ENCODE assay signal across 8 cellular contexts in the genomic region with DNA sequence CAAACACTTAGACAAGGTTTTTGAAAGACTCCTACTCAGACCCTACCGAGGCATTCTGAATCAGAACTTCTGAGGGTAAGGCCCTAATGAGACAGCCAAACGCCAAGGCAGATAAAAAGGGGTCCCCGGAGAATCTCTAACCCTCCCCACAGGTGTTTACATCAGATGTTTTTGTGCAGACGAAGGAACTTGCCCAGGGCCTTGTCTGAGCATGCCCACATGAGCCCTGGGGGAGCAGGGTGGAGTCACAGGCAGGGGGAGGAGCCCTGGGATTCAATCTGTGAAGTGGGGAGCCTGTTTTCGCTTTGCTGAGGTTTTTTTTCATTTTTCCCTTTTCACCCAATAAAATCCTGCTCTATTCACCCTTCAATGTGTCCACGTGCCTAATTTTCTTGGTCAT.
DNase-seq lines count a peak whose midpoint lies in the region; ATAC-seq lines count a peak whose summit lies in the region.

No MANE protein-coding gene starts in this region.

- H3K4me1 Mint-ChIP-seq in activated CD8-positive, alpha-beta memory T cell treated with anti-CD3 and anti-CD28 coated beads, Interleukin-2, amount 10 ng/mL, durations not matched to agents 7 days and 5 days = peaks cover 67% of the 10 kb centered on the region
- H3K4me1 Mint-ChIP-seq in immature natural killer cell = peaks cover 64 to 65% of the 10 kb centered on the region in 2 donors

- peaks cover 1% of the 10 kb centered on the region for H3K36me3 Mint-ChIP-seq in activated CD8-positive, alpha-beta memory T cell treated with anti-CD3 and anti-CD28 coated beads, Interleukin-2, amount 10 ng/mL, durations not matched to agents 7 days and 5 days
- H3K36me3 Mint-ChIP-seq in immature natural killer cell = no peaks in the 10 kb centered on the region

- DNase-seq in activated gamma-delta T cell treated with Interleukin-2 at 50 U/mL for 16 hours (peak; percentile 81), activated gamma-delta T cell (lab: John Stamatoyannopoulos, UW) (no peak), immature natural killer cell (peak; percentile 26 to 38 (median 30)), NCI-H146 (lab: John Stamatoyannopoulos, UW) (no peak), posterior vena cava (ENCODE audit: low spot score) (no peak), NCI-H1105 (lab: John Stamatoyannopoulos, UW) (no peak)
- DNase-seq in activated CD8-positive, alpha-beta memory T cell treated with anti-CD3 and anti-CD28 coated beads, Interleukin-2, amount 10 ng/mL, durations not matched to agents 7 days and 5 days = peak; percentile 85
- DNase-seq in stimulated activated CD8-positive, alpha-beta memory T cell treated with anti-CD3 and anti-CD28 coated beads, Interleukin-4, amount 100 ng/mL, for 48 hours = peak; percentile 80

- H3K9me3 Mint-ChIP-seq in activated CD8-positive, alpha-beta memory T cell treated with anti-CD3 and anti-CD28 coated beads, Interleukin-2, amount 10 ng/mL, durations not matched to agents 7 days and 5 days (ENCODE audit: low read depth) = no peaks in the 10 kb centered on the region
- no peaks in the 10 kb centered on the region for H3K9me3 Mint-ChIP-seq in immature natural killer cell

- peak overlapping the region; percentile 50 for H3K4me3 Mint-ChIP-seq in activated CD8-positive, alpha-beta memory T cell treated with anti-CD3 and anti-CD28 coated beads, Interleukin-2, amount 10 ng/mL, durations not matched to agents 7 days and 5 days
- H3K4me3 Mint-ChIP-seq in immature natural killer cell = peak overlapping the region; percentile 37 to 75 (median 51)

- CTCF ChIA-PET in activated CD8-positive, alpha-beta memory T cell treated with anti-CD3 and anti-CD28 coated beads, Interleukin-2, amount 10 ng/mL, durations not matched to agents 7 days and 5 days (lab: Charles Lee) = interaction anchor here (1.3 to 2.0 kb wide), 5 partner anchors 11 to 119 kb away, joined by 4 to 6 read pairs (median 4); a partner anchor contains a TSS

- peak; percentile 85 for ATAC-seq in activated CD8-positive, alpha-beta memory T cell treated with anti-CD3 and anti-CD28 coated beads, Interleukin-2, amount 10 ng/mL, durations not matched to agents 7 days and 5 days

- H3K27me3 Mint-ChIP-seq in activated CD8-positive, alpha-beta memory T cell treated with anti-CD3 and anti-CD28 coated beads, Interleukin-2, amount 10 ng/mL, durations not matched to agents 7 days and 5 days = no peaks in the 10 kb centered on the region
- H3K27me3 Mint-ChIP-seq in immature natural killer cell (ENCODE audit: low read depth in 3 of 3) = peaks cover 0 to 3% (median 1%) of the 10 kb centered on the region in 3 donors

- intact Hi-C loops in posterior vena cava (cut with DNase I) = no loop called here

- H3K27ac Mint-ChIP-seq in activated CD8-positive, alpha-beta memory T cell treated with anti-CD3 and anti-CD28 coated beads, Interleukin-2, amount 10 ng/mL, durations not matched to agents 7 days and 5 days = peak overlapping the region; percentile 93
- peak overlapping the region; percentile 79 to 95 (median 92) for H3K27ac Mint-ChIP-seq in immature natural killer cell

Comparison
In these comparisons a context has a peak if more than half of its experiments do, and no peak if none do; other contexts are left out.
1. DNase-seq: peak in activated gamma-delta T cell treated with Interleukin-2 at 50 U/mL for 16 hours (single experiment), activated CD8-positive, alpha-beta memory T cell treated with anti-CD3 and anti-CD28 coated beads, Interleukin-2, amount 10 ng/mL, durations not matched to agents 7 days and 5 days (single experiment), immature natural killer cell (3 of 3) and stimulated activated CD8-positive, alpha-beta memory T cell treated with anti-CD3 and anti-CD28 coated beads, Interleukin-4, amount 100 ng/mL, for 48 hours (single experiment); none in activated gamma-delta T cell (single experiment), NCI-H146 (single experiment), posterior vena cava (single experiment) and NCI-H1105 (single experiment).